ENCODE assay signal across 1 cellular context in the genomic region with DNA sequence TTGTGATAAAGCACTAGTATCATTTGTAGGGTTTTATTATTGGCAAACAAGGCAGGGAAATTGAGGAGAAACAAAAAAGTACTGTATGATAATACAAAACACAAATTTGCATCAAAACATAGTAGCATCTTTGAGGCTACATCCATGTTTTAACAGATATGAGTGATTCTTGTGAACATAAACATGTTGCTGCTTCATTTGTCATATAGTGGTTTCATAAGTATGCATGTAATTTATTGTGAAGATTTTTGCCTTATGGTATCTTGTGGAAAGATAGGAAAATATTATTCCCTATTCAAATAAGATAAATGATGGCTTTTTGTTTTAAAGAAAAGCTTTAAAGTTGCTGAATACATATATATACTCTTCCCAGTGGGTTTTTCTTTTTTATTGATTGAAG.
TF ChIP-seq lines count a peak whose summit lies in the region.

No MANE protein-coding gene starts in this region.

TF ChIP-seq in SK-N-SH, 30 proteins besides CTCF, POLR2A, EP300 and RAD21 (continued from another document):
- no peak for TF ChIP-seq TEAD4 (IDR thresholded peaks at IDR 0.05; ENCODE audit: borderline replicate concordance, insufficient read depth)
- TF ChIP-seq FOXM1 (IDR thresholded peaks at IDR 0.05; ENCODE audit: low read depth) = no peak
- TF ChIP-seq RXRA (IDR thresholded peaks at IDR 0.05; ENCODE audit: borderline replicate concordance, low read depth) = no peak
- no peak for TF ChIP-seq RCOR1 (IDR thresholded peaks at IDR 0.05; ENCODE audit: low read length)
- TF ChIP-seq, protein P1, sequence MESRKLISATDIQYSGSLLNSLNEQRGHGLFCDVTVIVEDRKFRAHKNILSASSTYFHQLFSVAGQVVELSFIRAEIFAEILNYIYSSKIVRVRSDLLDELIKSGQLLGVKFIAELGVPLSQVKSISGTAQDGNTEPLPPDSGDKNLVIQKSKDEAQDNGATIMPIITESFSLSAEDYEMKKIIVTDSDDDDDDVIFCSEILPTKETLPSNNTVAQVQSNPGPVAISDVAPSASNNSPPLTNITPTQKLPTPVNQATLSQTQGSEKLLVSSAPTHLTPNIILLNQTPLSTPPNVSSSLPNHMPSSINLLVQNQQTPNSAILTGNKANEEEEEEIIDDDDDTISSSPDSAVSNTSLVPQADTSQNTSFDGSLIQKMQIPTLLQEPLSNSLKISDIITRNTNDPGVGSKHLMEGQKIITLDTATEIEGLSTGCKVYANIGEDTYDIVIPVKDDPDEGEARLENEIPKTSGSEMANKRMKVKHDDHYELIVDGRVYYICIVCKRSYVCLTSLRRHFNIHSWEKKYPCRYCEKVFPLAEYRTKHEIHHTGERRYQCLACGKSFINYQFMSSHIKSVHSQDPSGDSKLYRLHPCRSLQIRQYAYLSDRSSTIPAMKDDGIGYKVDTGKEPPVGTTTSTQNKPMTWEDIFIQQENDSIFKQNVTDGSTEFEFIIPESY (IDR thresholded peaks at IDR 0.05; ENCODE audit: borderline replicate concordance, low read depth) = no peak
- no peak for TF ChIP-seq FOSL2 (IDR thresholded peaks at IDR 0.05; ENCODE audit: borderline replicate concordance, low read depth)
- TF ChIP-seq, protein P2, sequence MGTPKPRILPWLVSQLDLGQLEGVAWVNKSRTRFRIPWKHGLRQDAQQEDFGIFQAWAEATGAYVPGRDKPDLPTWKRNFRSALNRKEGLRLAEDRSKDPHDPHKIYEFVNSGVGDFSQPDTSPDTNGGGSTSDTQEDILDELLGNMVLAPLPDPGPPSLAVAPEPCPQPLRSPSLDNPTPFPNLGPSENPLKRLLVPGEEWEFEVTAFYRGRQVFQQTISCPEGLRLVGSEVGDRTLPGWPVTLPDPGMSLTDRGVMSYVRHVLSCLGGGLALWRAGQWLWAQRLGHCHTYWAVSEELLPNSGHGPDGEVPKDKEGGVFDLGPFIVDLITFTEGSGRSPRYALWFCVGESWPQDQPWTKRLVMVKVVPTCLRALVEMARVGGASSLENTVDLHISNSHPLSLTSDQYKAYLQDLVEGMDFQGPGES (IDR thresholded peaks at IDR 0.05; ENCODE audit: low read depth, low read length) = no peak
- TF ChIP-seq NFIC (IDR thresholded peaks at IDR 0.05; ENCODE audit: borderline replicate concordance) = no peak
